ENCODE assay signal across 23 cellular contexts in genomic region chr17:49063652-49064051, GRCh38.
DNase-seq lines count a peak whose midpoint lies in the region; ATAC-seq and TF ChIP-seq lines count a peak whose summit lies in the region.
"Had no signal": no experiment of that assay in that cellular context is flagged by ENCODE, and none has a peak within 500 bp of the region (broad histone marks: within the 10 kb centered on the region; RNA-seq: fewer than 3 reads in every experiment).

No MANE protein-coding gene starts in this region.

- TF ChIP-seq CTCF in astrocyte of the cerebellum (IDR thresholded peaks at IDR 0.05; ENCODE audit: low read depth, low read length, missing control alignments) (no peak), fibroblast of the aortic adventitia (IDR thresholded peaks at IDR 0.05; ENCODE audit: insufficient read depth, low read length) (no peak)

- DNase-seq in EH (ENCODE audit: low read depth) = peak; percentile 64
- peak; percentile 44 for DNase-seq in astrocyte of the cerebellum (ENCODE audit: low read depth)
- DNase-seq in fibroblast of the aortic adventitia (ENCODE audit: low read depth) = peak; percentile 61
- DNase-seq in occipital lobe (lab: John Stamatoyannopoulos, UW) = peak; percentile 3
- no peak for DNase-seq in NCI-H2081 treated with DMSO at 0.1 percent for 48 hours (lab: John Stamatoyannopoulos, UW)
- DNase-seq in germinal center (ENCODE audit: low spot score) = no peak
- DNase-seq: activated naive CD4-positive, alpha-beta T cell treated with anti-CD3 and anti-CD28 coated beads, Interleukin-2, amount 10 ng/mL, durations not matched to agents 7 days and 5 days; activated T-cell treated with anti-CD3 and anti-CD28 coated beads, Interleukin-2, amount 50 U/mL, for 72 hours; body of pancreas; Caco-2; DND-41; gastrocnemius medialis; left cardiac atrium; NCI-H1417; NCI-H510A treated with DMSO at 0.1 percent for 48 hours; nephron progenitor cell; stimulated activated CD4-positive, alpha-beta T cell treated with anti-CD3 and anti-CD28 coated beads, Interleukin-4, amount 100 ng/mL, for 1 hour; T-helper 9 cell had no signal

- ATAC-seq in GM19467 (IDR thresholded peaks at IDR 0.05; ENCODE audit: unreplicated experiment) = no peak
- no peak for ATAC-seq in GM18909 (IDR thresholded peaks at IDR 0.05; ENCODE audit: poor library complexity, unreplicated experiment)
- ATAC-seq: activated T-cell treated with anti-CD3 and anti-CD28 coated beads, Interleukin-2, amount 50 U/mL, for 72 hours; body of pancreas; gastrocnemius medialis; HCT116; left cardiac atrium had no signal

- no peak overlapping the region for H3K4me3 ChIP-seq in astrocyte of the cerebellum (ENCODE audit: low read depth, low read length)
- no peak overlapping the region for H3K4me3 ChIP-seq in fibroblast of the aortic adventitia (ENCODE audit: low read depth, low read length)
- H3K4me3 ChIP-seq: body of pancreas, gastrocnemius medialis, smooth muscle cell, vagina had no signal

- in situ Hi-C loops in astrocyte of the cerebellum (cut with HindIII; ENCODE audit: low sequenced_read_pairs) = no loop called here

Comparison
In these comparisons a context has a peak if more than half of its experiments do, and no peak if none do; other contexts are left out.
1. DNase-seq: peak in EH (single experiment), astrocyte of the cerebellum (single experiment), fibroblast of the aortic adventitia (single experiment) and occipital lobe (single experiment); none in NCI-H2081 treated with DMSO at 0.1 percent for 48 hours (single experiment) and germinal center (single experiment).